Comparison of ENCODE assay signal across 1 cellular context in the genomic region with DNA sequence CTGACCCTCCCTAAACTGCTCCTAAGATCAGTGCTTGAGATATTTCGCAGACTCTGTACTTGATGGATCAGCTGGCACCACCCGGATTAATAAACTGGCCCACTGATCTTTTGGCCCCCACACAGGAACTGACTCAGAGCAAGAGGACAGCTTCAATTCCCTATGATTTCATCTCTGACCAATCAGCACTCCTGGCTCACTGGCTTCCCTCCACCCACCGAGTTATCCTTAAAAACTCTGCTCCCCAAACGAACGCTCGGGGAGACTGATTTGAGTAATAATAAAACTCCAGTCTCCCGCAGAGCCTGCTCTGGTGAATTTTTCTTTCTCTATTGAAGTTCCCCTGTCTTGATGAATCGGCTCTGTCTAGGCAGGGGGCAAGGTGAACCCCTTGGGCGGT.
TF ChIP-seq lines count a peak whose summit lies in the region.

No MANE protein-coding gene starts in this region.

TF ChIP-seq in GM23338, 12 proteins besides CTCF, POLR2A, EP300 and RAD21 (continued from another document):
- TF ChIP-seq NANOG (IDR thresholded peaks at IDR 0.05; ENCODE audit: borderline replicate concordance) (no peak), EZH2phosphoT487 (IDR thresholded peaks at IDR 0.05; ENCODE audit: unreplicated experiment) (no peak)
TF ChIP-seq in GM23338: peak in this region for 0.
